ENCODE assay signal across 8 cellular contexts in genomic region chr15:37891754-37892368, GRCh38. TPM values are rescaled to one million over a fixed set of nuclear protein-coding genes. Genes with fewer than 3 reads are reported as not detected.
DNase-seq lines count a peak whose midpoint lies in the region; ATAC-seq, FAIRE-seq and TF ChIP-seq lines count a peak whose summit lies in the region.

No MANE protein-coding gene starts in this region.

- H3K4me1 Mint-ChIP-seq in astrocyte (ENCODE audit: low read depth, unreplicated experiment) = peaks cover 2% of the 10 kb centered on the region

- H3K27ac ChIP-seq in C4-2B = no peak overlapping the region
- H3K27ac ChIP-seq in astrocyte (ENCODE audit: low read depth, low read length) = no peak overlapping the region
- H3K27ac ChIP-seq in thyroid gland = no peak overlapping the region

- H3K36me3 Mint-ChIP-seq in astrocyte (ENCODE audit: low read depth, unreplicated experiment) = no peaks in the 10 kb centered on the region

- H3K9me3 Mint-ChIP-seq in astrocyte (ENCODE audit: unreplicated experiment) = no peaks in the 10 kb centered on the region

- no peak overlapping the region for H3K4me3 Mint-ChIP-seq in astrocyte (ENCODE audit: unreplicated experiment)

- intact Hi-C loops in thyroid gland (cut with DNase I) = no loop called here

- TF ChIP-seq POLR2A in thyroid gland (IDR thresholded peaks at IDR 0.05) = no peak

- 42 to 44% methylated on average over 5 of the region's 5 CpGs for WGBS in thyroid gland, 2 donors

- no peaks in the 10 kb centered on the region for H3K27me3 Mint-ChIP-seq in astrocyte (ENCODE audit: low read depth, unreplicated experiment)

- H3K27me3 ChIP-seq in astrocyte (ENCODE audit: insufficient read depth, low read length) (no peaks in the 10 kb centered on the region), thyroid gland (no peaks in the 10 kb centered on the region)

- peak; percentile 45 for FAIRE-seq in astrocyte (lab: Jason Lieb, UNC)

- peak; percentile 56 for ATAC-seq in GM18909 (IDR thresholded peaks at IDR 0.05; ENCODE audit: poor library complexity, unreplicated experiment)
- no peak for ATAC-seq in HG02763 (IDR thresholded peaks at IDR 0.05; ENCODE audit: unreplicated experiment)

- H3K9me3 ChIP-seq in astrocyte (ENCODE audit: insufficient read depth, low read depth, low read length) = no peaks in the 10 kb centered on the region
- no peaks in the 10 kb centered on the region for H3K9me3 ChIP-seq in thyroid gland

- H3K4me3 ChIP-seq in astrocyte (ENCODE audit: insufficient read depth, low read depth, low read length) (no peak overlapping the region), thyroid gland (replicated peaks in 1 of 3) (no peak overlapping the region)

- peak overlapping the region; percentile 38 for H3K4me2 ChIP-seq in astrocyte (ENCODE audit: low read length)

- no peak overlapping the region for H3K9ac ChIP-seq in astrocyte (ENCODE audit: low read length)

- peak; percentile 86 for TF ChIP-seq CTCF in C4-2B (conservative IDR thresholded peaks at IDR 0.05)
- peak; percentile 97 for TF ChIP-seq CTCF in astrocyte (IDR thresholded peaks at IDR 0.05; ENCODE audit: insufficient read depth, low read depth, low read length)
- TF ChIP-seq CTCF in thyroid gland (IDR thresholded peaks at IDR 0.05) = peak; percentile 56 to 90 (median 72)

- no peaks in the 10 kb centered on the region for H3K36me3 ChIP-seq in astrocyte (ENCODE audit: insufficient read depth, low read length)
- no peaks in the 10 kb centered on the region for H3K36me3 ChIP-seq in thyroid gland

- H4K20me1 ChIP-seq in astrocyte (ENCODE audit: insufficient read depth, low read length) = no peaks in the 10 kb centered on the region

- no peak overlapping the region for H2AFZ ChIP-seq in astrocyte (ENCODE audit: low read depth, low read length)

- DNase-seq in NCI-H2081 treated with DMSO at 0.1 percent for 48 hours (lab: John Stamatoyannopoulos, UW) (peak; percentile 46), astrocyte (ENCODE audit: low read depth) (peak; percentile 37), iPS-NIHi7 (ENCODE audit: extremely low spot score) (peak; percentile 67), thyroid gland (no peak)
- DNase-seq in stimulated activated CD4-positive, alpha-beta T cell treated with anti-CD3 and anti-CD28 coated beads, Interleukin-2, amount 100 ng/mL, for 24 hours = no peak

- H3K4me1 ChIP-seq in astrocyte (ENCODE audit: insufficient read depth, low read length) (no peaks in the 10 kb centered on the region), thyroid gland (no peaks in the 10 kb centered on the region)

- H3K79me2 ChIP-seq in astrocyte (ENCODE audit: insufficient read depth, low read length) = no peaks in the 10 kb centered on the region

- no peak overlapping the region for H3K27ac Mint-ChIP-seq in astrocyte (ENCODE audit: unreplicated experiment)

RNA-seq across cellular contexts. Expression of gene TMCO5A, which starts 42.6 kb away (rescaled TPM):
- total RNA-seq in astrocyte = not detected in 2 replicates
- not detected for total RNA-seq in thyroid gland

Comparison
In these comparisons a context has a peak if more than half of its experiments do, and no peak if none do; other contexts are left out.
1. DNase-seq: peak in NCI-H2081 treated with DMSO at 0.1 percent for 48 hours (single experiment), astrocyte (single experiment) and iPS-NIHi7 (single experiment); none in thyroid gland (0 of 2) and stimulated activated CD4-positive, alpha-beta T cell treated with anti-CD3 and anti-CD28 coated beads, Interleukin-2, amount 100 ng/mL, for 24 hours (0 of 2).
2. Peak in every context shown above with its lines, with median percentiles within 50 percentile points of each other: CTCF ChIP-seq.